In genomic region chr7:55067748-55068147, GRCh38 we compare ENCODE assay signal across 2 cellular contexts.
TF ChIP-seq lines count a peak whose summit lies in the region.

No MANE protein-coding gene starts in this region.

TF ChIP-seq in A549, 52 proteins besides CTCF, POLR2A, EP300 and RAD21:
- 0 out of 2 replicates have a peak, but pooled peaks have one; percentile 32 for TF ChIP-seq KDM1A (IDR thresholded peaks at IDR 0.05; ENCODE audit: low read depth)
- no peak for TF ChIP-seq ESRRA (IDR thresholded peaks at IDR 0.05; ENCODE audit: borderline replicate concordance, low read length)
- TF ChIP-seq JUN (IDR thresholded peaks at IDR 0.05), result no peak

TF ChIP-seq in H1, 55 proteins besides CTCF, POLR2A, EP300 and RAD21:
- TF ChIP-seq CHD7 (IDR thresholded peaks at IDR 0.05; ENCODE audit: insufficient replicate concordance, low read length) (no peak), HDAC6 (IDR thresholded peaks at IDR 0.05; ENCODE audit: low read depth, low read length) (no peak)
